Comparison of ENCODE assay signal across 22 cellular contexts in genomic region chr10:98047009-98047741, GRCh38. TPM values are rescaled to one million over a fixed set of nuclear protein-coding genes. Genes with fewer than 3 reads are reported as not detected.
DNase-seq lines count a peak whose midpoint lies in the region; ATAC-seq and TF ChIP-seq lines count a peak whose summit lies in the region.
"Had no signal": no experiment of that assay in that cellular context is flagged by ENCODE, and none has a peak within 500 bp of the region (broad histone marks: within the 10 kb centered on the region; RNA-seq: fewer than 3 reads in every experiment).

No MANE protein-coding gene starts in this region.

- H2BK120ac ChIP-seq in H9 (ENCODE audit: low read depth, low read length, poor library complexity, severe bottlenecking) = no peak overlapping the region

- no peak overlapping the region for H4K8ac ChIP-seq in H9 (replicated peaks; ENCODE audit: insufficient read length, low read depth, low read length)

- ATAC-seq in left ventricle myocardium superior (peak; percentile 99), HG03457 (IDR thresholded peaks at IDR 0.05; ENCODE audit: unreplicated experiment) (no peak)
- ATAC-seq: body of pancreas, mucosa of descending colon, Panc1 had no signal

- no peaks in the 10 kb centered on the region for H3K4me1 ChIP-seq in H9 (ENCODE audit: insufficient read depth, low read length)
- H3K4me1 ChIP-seq in spleen = no peaks in the 10 kb centered on the region
- H3K4me1 ChIP-seq: body of pancreas, Caco-2 had no signal

- H2BK5ac ChIP-seq in H9 (ENCODE audit: insufficient read length, low read length) = no peak overlapping the region

- no peak overlapping the region for H3K23ac ChIP-seq in H9 (ENCODE audit: insufficient read length, low read depth, low read length)

- no peak overlapping the region for H3K27ac Mint-ChIP-seq in H9

- H3K36me3 Mint-ChIP-seq in H9 (ENCODE audit: insufficient read depth in 1 of 3, low read depth in 3 of 3) = no peaks in the 10 kb centered on the region

- H3K14ac ChIP-seq in H9 (ENCODE audit: insufficient read depth, low read length) = no peak overlapping the region

- H4K91ac ChIP-seq in H9 (ENCODE audit: insufficient read length, low read depth, low read length) = no peak overlapping the region

- no peaks in the 10 kb centered on the region for H3K9me3 Mint-ChIP-seq in H9

- H3K27ac ChIP-seq in H9 (ENCODE audit: insufficient read length, low read depth, low read length) (no peak overlapping the region), spleen (no peak overlapping the region)
- H3K27ac ChIP-seq: body of pancreas, KMS-11, skin epidermis had no signal

- no peaks in the 10 kb centered on the region for H3K79me1 ChIP-seq in H9 (ENCODE audit: insufficient read depth, low read depth, low read length, poor library complexity, severe bottlenecking)

- no peak overlapping the region for H2BK15ac ChIP-seq in H9 (ENCODE audit: low read depth, low read length)

- H3T11ph ChIP-seq in H9 (ENCODE audit: low read length) = no peak overlapping the region

- WGBS in H9 (ENCODE audit: extremely low coverage, insufficient read length, low lambda C conversion rate) = no CpG with 5 or more reads among the region's 7 CpGs
- 56 to 68% (median 66%) methylated on average over 7 of the region's 7 CpGs for WGBS in spleen, 5 donors

- no peak overlapping the region for H3K4me3 Mint-ChIP-seq in H9

- no peak for TF ChIP-seq CTCF in H9 (conservative IDR thresholded peaks at IDR 0.05)
- no peak for TF ChIP-seq CTCF in spleen (IDR thresholded peaks at IDR 0.05 in 8 of 11, conservative IDR thresholded peaks at IDR 0.05 in 3 of 11)

- H3K4me2 ChIP-seq in H9 (ENCODE audit: insufficient read depth, insufficient read length, low read length) = no peak overlapping the region
- H3K4me2 ChIP-seq: KMS-11 had no signal

- DNase-seq in MG63 (peak; percentile 5), cerebellum (ENCODE audit: low spot score) (peak; percentile 26), left ventricle myocardium superior (peak; percentile 82), retina (peak; percentile 22), HK-2 (ENCODE audit: unreplicated experiment) (no peak), H9 (no peak), spleen (no peak)
- DNase-seq: activated CD4-positive, alpha-beta T cell treated with anti-CD3 and anti-CD28 coated beads, Interleukin-2, amount 50 U/mL, for 48 hours; activated naive CD4-positive, alpha-beta T cell treated with anti-CD3 and anti-CD28 coated beads, Interleukin-2, amount 50 U/mL, for 16 hours; activated T-cell treated with anti-CD3 and anti-CD28 coated beads, Interleukin-2, amount 50 U/mL, for 1 hour; body of pancreas; Caco-2; EL; kidney glomerular epithelial cell; NCI-H1105; NCI-H69; stimulated activated CD4-positive, alpha-beta T cell treated with anti-CD3 and anti-CD28 coated beads, Interleukin-4, amount 100 ng/mL, for 24 hours had no signal

- H3K4me3 ChIP-seq in MG63 (no peak overlapping the region), spleen (no peak overlapping the region)
- H3K4me3 ChIP-seq: body of pancreas, mucosa of descending colon, skin epidermis had no signal

- no peaks in the 10 kb centered on the region for H4K20me1 ChIP-seq in H9 (ENCODE audit: control insufficient read depth, insufficient read depth, insufficient read length)

- no peaks in the 10 kb centered on the region for H3K23me2 ChIP-seq in H9 (ENCODE audit: insufficient read length, low read depth, low read length, poor library complexity, severe bottlenecking)

- H3K9me3 ChIP-seq in MG63 (no peaks in the 10 kb centered on the region), H9 (ENCODE audit: control insufficient read depth, low read depth, low read length) (no peaks in the 10 kb centered on the region), spleen (no peaks in the 10 kb centered on the region)
- H3K9me3 ChIP-seq: body of pancreas, Caco-2, mucosa of descending colon had no signal

- H3K27me3 Mint-ChIP-seq in H9 (ENCODE audit: low read depth) = peaks cover 46% of the 10 kb centered on the region

- H3K56ac ChIP-seq in H9 (ENCODE audit: insufficient read length, low read depth, low read length) = no peak overlapping the region

- H3K79me2 ChIP-seq in H9 (ENCODE audit: insufficient read depth, low read length) = no peaks in the 10 kb centered on the region

- H3K4ac ChIP-seq in H9 (ENCODE audit: low read depth, low read length) = no peak overlapping the region

- no peak overlapping the region for H3K9ac ChIP-seq in H9 (ENCODE audit: extremely low read depth, insufficient read length, low read length)
- H3K9ac ChIP-seq: KMS-11 had no signal

- H3K27me3 ChIP-seq in MG63 (peaks cover 11% of the 10 kb centered on the region), H9 (ENCODE audit: insufficient read depth, low read length) (no peaks in the 10 kb centered on the region; the same call in 1 of the 2 replicates), spleen (replicated peaks in 1 of 7) (peaks cover 0 to 51% (median 3%) of the 10 kb centered on the region in 7 donors)
- H3K27me3 ChIP-seq: body of pancreas had no signal

- no peak overlapping the region for H2AK5ac ChIP-seq in H9 (ENCODE audit: insufficient read length, low read length)

- no peak overlapping the region for H2BK20ac ChIP-seq in H9 (ENCODE audit: low read depth, low read length, poor library complexity, severe bottlenecking)

- no peak overlapping the region for H2BK12ac ChIP-seq in H9 (ENCODE audit: insufficient read length, low read depth, low read length)

- H3K36me3 ChIP-seq in MG63 (no peaks in the 10 kb centered on the region), spleen (no peaks in the 10 kb centered on the region)

- no peak overlapping the region for H4K5ac ChIP-seq in H9 (ENCODE audit: insufficient read length, low read depth, low read length)

- intact Hi-C loops in left ventricle myocardium superior (cut with micrococcal nuclease) = loop anchor here (10.0 kb wide), 1 partner anchor 282 kb away; no protein-coding TSS in a partner anchor
- intact Hi-C loops in spleen (cut with DNase I; ENCODE audit: low total_unique reads) = no loop called here

- peaks cover 0 to 6% of the 10 kb centered on the region in 2 experiments; a peak in 2 of 4 replicates for H3K4me1 Mint-ChIP-seq in H9

- TF ChIP-seq POLR2A in spleen (IDR thresholded peaks at IDR 0.05) = no peak

- H2AFZ ChIP-seq in H9 (ENCODE audit: low read length) = no peak overlapping the region

- H3K18ac ChIP-seq in H9 (ENCODE audit: insufficient read length, low read depth, low read length) = no peak overlapping the region

RNA-seq across cellular contexts. Expression of gene CRTAC1, which starts 16.8 kb away (rescaled TPM):
- total RNA-seq in MG63 (2014; rRNA removed; shearing (Covaris generic); ENCODE audit: low replicate concordance) = not detected in 2 replicates
- total RNA-seq in cerebellum (15.5 TPM), left ventricle myocardium superior (1.6 TPM), H9 (2021) (0.46 and 0.48 TPM in 2 replicates), spleen (under 1 TPM in 3 of 7 donors, not detected in 4; 0.26 to 0.74 (median 0.35) TPM)
- under 1 TPM in 2 of 3 donors, not detected in 1; 0.17 to 0.22 TPM for polyA plus RNA-seq in spleen
- total RNA-seq: Caco-2 had no signal

Comparison
In these comparisons a context has a peak if more than half of its experiments do, and no peak if none do; other contexts are left out.
1. DNase-seq: peak in MG63 (single experiment), cerebellum (single experiment), left ventricle myocardium superior (single experiment) and retina (single experiment); none in HK-2 (single experiment), H9 (single experiment) and spleen (single experiment).